16 cellular contexts compared by ENCODE assay signal in the genomic region with DNA sequence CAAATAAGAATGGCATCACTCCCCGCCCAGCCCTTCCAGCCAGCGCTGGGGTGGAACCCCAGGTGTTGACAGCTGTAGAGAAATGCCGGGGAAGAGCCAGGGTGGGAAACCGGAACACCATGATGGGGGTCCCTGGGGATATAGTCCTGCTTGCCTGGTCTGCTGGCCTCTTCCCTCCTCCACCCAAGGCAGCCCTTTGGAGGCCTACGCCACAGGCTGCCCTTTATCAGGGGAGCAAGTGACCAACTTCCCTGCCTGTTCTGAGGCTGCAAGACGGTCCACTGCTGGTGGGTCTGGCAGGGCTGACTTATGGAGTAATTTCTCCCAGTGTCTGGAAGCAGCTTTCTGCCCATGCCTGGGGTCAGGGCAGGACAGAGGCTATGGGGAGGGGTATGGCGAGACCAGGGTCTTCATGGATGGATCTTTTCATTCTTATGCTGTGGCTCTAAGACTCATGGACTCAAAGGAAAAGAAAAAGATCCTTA. TPM values are rescaled to one million over a fixed set of nuclear protein-coding genes. Genes with fewer than 3 reads are reported as not detected.
"Had no signal": no experiment of that assay in that cellular context is flagged by ENCODE, and none has a peak within 500 bp of the region (broad histone marks: within the 10 kb centered on the region; RNA-seq: fewer than 3 reads in every experiment).

No MANE protein-coding gene starts in this region.

- H3K9me3 ChIP-seq: psoas muscle, thyroid gland had no signal

- H3K36me3 Mint-ChIP-seq: brain; natural killer cell treated with Interleukin-12 subunit alpha and Interleukin-12 subunit beta and Interleukin-15 and Interleukin-18, amount 100 ng/mL, for 72 hours; T-cell had no signal

- H3K36me3 ChIP-seq: thyroid gland had no signal

- H3K27ac ChIP-seq: RWPE1, skin epidermis, thyroid gland, VCaP had no signal

- ATAC-seq: activated CD8-positive, alpha-beta T cell treated with anti-CD3 and anti-CD28 coated beads for 36 hours; esophagus mucosa; natural killer cell treated with Interleukin-12 subunit alpha and Interleukin-12 subunit beta and Interleukin-15 and Interleukin-18, amount 100 ng/mL, for 72 hours; T-cell had no signal

- H3K4me3 ChIP-seq: psoas muscle, skin epidermis, thyroid gland had no signal

- H3K27me3 ChIP-seq: thyroid gland had no signal

- DNase-seq: activated CD4-positive, alpha-beta T cell treated with anti-CD3 and anti-CD28 coated beads for 4 hours; activated CD8-positive, alpha-beta T cell treated with anti-CD3 and anti-CD28 coated beads for 36 hours; dermis blood vessel endothelial cell; hypothalamus; mammary epithelial cell; occipital lobe; psoas muscle; T-cell; T1000; thyroid gland had no signal

- H3K27me3 Mint-ChIP-seq: activated CD8-positive, alpha-beta T cell treated with anti-CD3 and anti-CD28 coated beads for 36 hours; natural killer cell treated with Interleukin-12 subunit alpha and Interleukin-12 subunit beta and Interleukin-15 and Interleukin-18, amount 100 ng/mL, for 72 hours; T-cell had no signal

- H3K4me3 Mint-ChIP-seq: activated CD8-positive, alpha-beta T cell treated with anti-CD3 and anti-CD28 coated beads for 36 hours; brain; natural killer cell treated with Interleukin-12 subunit alpha and Interleukin-12 subunit beta and Interleukin-15 and Interleukin-18, amount 100 ng/mL, for 72 hours; T-cell had no signal

- H3K9me3 Mint-ChIP-seq: activated CD8-positive, alpha-beta T cell treated with anti-CD3 and anti-CD28 coated beads for 36 hours; natural killer cell treated with Interleukin-12 subunit alpha and Interleukin-12 subunit beta and Interleukin-15 and Interleukin-18, amount 100 ng/mL, for 72 hours; T-cell had no signal

RNA-seq across cellular contexts. Expression of a gene that starts 50.8 kb away (rescaled TPM):
- total RNA-seq: activated CD8-positive, alpha-beta T cell treated with anti-CD3 and anti-CD28 coated beads for 36 hours; natural killer cell treated with Interleukin-12 subunit alpha and Interleukin-12 subunit beta and Interleukin-15 and Interleukin-18, amount 100 ng/mL, for 72 hours; occipital lobe; psoas muscle; T-cell; thyroid gland had no signal
